Comparison of ENCODE assay signal across 8 cellular contexts in genomic region chr9:13033959-13034695, GRCh38.
DNase-seq lines count a peak whose midpoint lies in the region; ATAC-seq and TF ChIP-seq lines count a peak whose summit lies in the region.

No MANE protein-coding gene starts in this region.

- H3K36me3 Mint-ChIP-seq in HFFc6 (ENCODE audit: low read depth) (no peaks in the 10 kb centered on the region), brain (no peaks in the 10 kb centered on the region)

- H3K27ac ChIP-seq in skeletal muscle tissue (ENCODE audit: low read depth, low read length) = no peak overlapping the region

- peaks cover 11% of the 10 kb centered on the region for H3K4me1 Mint-ChIP-seq in HFFc6 (ENCODE audit: low read depth)
- H3K4me1 Mint-ChIP-seq in brain = peaks cover 18% of the 10 kb centered on the region

- peak overlapping the region; percentile 58 for H3K4me3 Mint-ChIP-seq in HFFc6
- H3K4me3 Mint-ChIP-seq in brain = peak overlapping the region; percentile 70 to 84 (median 77)

- H3K36me3 ChIP-seq in skeletal muscle tissue (ENCODE audit: control insufficient read depth in 3 of 3, insufficient read depth in 3 of 3, low read length in 3 of 3) = no peaks in the 10 kb centered on the region

- ATAC-seq in HG03175 (IDR thresholded peaks at IDR 0.05; ENCODE audit: unreplicated experiment) (no peak), GM19351 (IDR thresholded peaks at IDR 0.05; ENCODE audit: unreplicated experiment) (no peak)

- peak overlapping the region in 1 of 3 donors; percentile 10 for H3K9ac ChIP-seq in skeletal muscle tissue (ENCODE audit: low read depth in 1 of 3, low read length in 3 of 3)

- H3K9me3 ChIP-seq in skeletal muscle tissue (ENCODE audit: control insufficient read depth in 3 of 3, low read length in 3 of 3) = no peaks in the 10 kb centered on the region

- H3K27ac Mint-ChIP-seq in HFFc6 (no peak overlapping the region), brain (peak overlapping the region; percentile 46 to 85 (median 59))

- peaks cover 8% of the 10 kb centered on the region; the same call in 1 of the 2 replicates for H3K27me3 Mint-ChIP-seq in HFFc6 (ENCODE audit: insufficient read depth)
- peaks cover 11% of the 10 kb centered on the region for H3K27me3 Mint-ChIP-seq in brain

- no peaks in the 10 kb centered on the region for H3K27me3 ChIP-seq in skeletal muscle tissue (ENCODE audit: control insufficient read depth in 3 of 3, insufficient read depth in 3 of 3, low read length in 3 of 3)

- H3K4me3 ChIP-seq in skeletal muscle tissue (ENCODE audit: low read length in 3 of 3) = peak overlapping the region; percentile 52 to 62 (median 59)

- no peaks in the 10 kb centered on the region for H3K9me3 Mint-ChIP-seq in HFFc6
- peaks cover 0 to 2% (median 0%) of the 10 kb centered on the region in 5 experiments for H3K9me3 Mint-ChIP-seq in brain

- TF ChIP-seq CTCF in HFFc6 (IDR thresholded peaks at IDR 0.05) = peak; percentile 83
- peak; percentile 93 to 95 for TF ChIP-seq CTCF in brain (conservative IDR thresholded peaks at IDR 0.05)

- peak; percentile 69 for DNase-seq in DMS153 treated with DMSO at 0.1 percent for 48 hours (lab: John Stamatoyannopoulos, UW; ENCODE audit: unreplicated experiment)
- peak; percentile 48 for DNase-seq in HFFc6
- DNase-seq in NCI-H460 (ENCODE audit: extremely low read depth, low read depth) = peak; percentile 37
- DNase-seq in iPS-NIHi11 (ENCODE audit: low spot score) = peak; percentile 82

- H3K4me1 ChIP-seq in skeletal muscle tissue (ENCODE audit: control insufficient read depth in 3 of 3, insufficient read depth in 3 of 3, low read length in 3 of 3) = peaks cover 3 to 10% (median 9%) of the 10 kb centered on the region in 3 donors
